Comparison of ENCODE assay signal across 24 cellular contexts in the genomic region with DNA sequence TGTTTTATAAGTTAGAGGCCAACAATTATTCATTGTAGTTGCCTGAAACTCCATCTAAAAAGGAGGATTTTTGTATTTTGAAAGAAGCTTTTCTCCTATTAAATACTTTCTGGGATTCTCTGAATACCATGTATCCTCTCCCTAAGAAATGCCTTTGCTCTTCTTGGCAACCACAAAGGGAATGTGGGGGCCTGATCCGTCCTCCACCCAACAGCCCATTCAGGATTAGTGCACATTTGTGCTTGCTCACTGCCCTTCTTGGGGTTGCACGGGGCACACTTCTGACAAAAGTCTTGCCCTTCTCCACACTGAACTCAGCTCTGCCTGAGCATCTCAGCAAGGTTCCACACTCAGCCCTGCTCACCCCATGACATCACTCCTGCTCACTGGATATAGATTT.
DNase-seq lines count a peak whose midpoint lies in the region; ATAC-seq, FAIRE-seq and TF ChIP-seq lines count a peak whose summit lies in the region.
"Had no signal": no experiment of that assay in that cellular context is flagged by ENCODE, and none has a peak within 500 bp of the region (broad histone marks: within the 10 kb centered on the region; RNA-seq: fewer than 3 reads in every experiment).

No MANE protein-coding gene starts in this region.

- H3K9ac ChIP-seq in astrocyte (ENCODE audit: low read length), result no peak overlapping the region
- H3K9ac ChIP-seq: BLaER1, KMS-11 had no signal

- FAIRE-seq in astrocyte (lab: Jason Lieb, UNC), result no peak
- FAIRE-seq: A549, GM18507 had no signal

- no peaks in the 10 kb centered on the region for H3K4me1 ChIP-seq in astrocyte (ENCODE audit: insufficient read depth, low read length)
- H3K4me1 ChIP-seq: BLaER1 had no signal

- H3K9me3 Mint-ChIP-seq in astrocyte (ENCODE audit: unreplicated experiment), result no peaks in the 10 kb centered on the region
- H3K9me3 Mint-ChIP-seq: CD4-positive, alpha-beta T cell; HFFc6 had no signal

- peaks cover 15% of the 10 kb centered on the region for H3K4me1 Mint-ChIP-seq in astrocyte (ENCODE audit: low read depth, unreplicated experiment)

- H3K36me3 ChIP-seq in astrocyte (ENCODE audit: insufficient read depth, low read length), result no peaks in the 10 kb centered on the region

- H4K20me1 ChIP-seq in astrocyte (ENCODE audit: insufficient read depth, low read length), result no peaks in the 10 kb centered on the region
- H4K20me1 ChIP-seq: BLaER1 had no signal

- H3K4me3 Mint-ChIP-seq in astrocyte (ENCODE audit: unreplicated experiment), result no peak overlapping the region
- H3K4me3 Mint-ChIP-seq: CD4-positive, alpha-beta T cell; HFFc6 had no signal

- H3K4me2 ChIP-seq in astrocyte (ENCODE audit: low read length), result no peak overlapping the region
- H3K4me2 ChIP-seq: A549, BLaER1, KMS-11 had no signal

- H2AFZ ChIP-seq in astrocyte (ENCODE audit: low read depth, low read length), result no peak overlapping the region

- peak; percentile 7 for DNase-seq in EL
- DNase-seq in astrocyte (ENCODE audit: low read depth), result peak; percentile 22
- DNase-seq in foreskin melanocyte, result peak; percentile 77
- peak; percentile 38 for DNase-seq in retinal pigment epithelial cell (ENCODE audit: low read depth)
- no peak for DNase-seq in NCI-H345 treated with DMSO at 0.1 percent for 48 hours (lab: John Stamatoyannopoulos, UW; ENCODE audit: unreplicated experiment)
- no peak for DNase-seq in AG20443 (ENCODE audit: low spot score)
- no peak for DNase-seq in middle frontal gyrus (ENCODE audit: extremely low spot score, low spot score)
- DNase-seq: CD4-positive, alpha-beta T cell; COR-L47; DND-41; H7; HFFc6; NCI-H1105; NCI-H146; NCI-H2029; NCI-H226; NCI-H524; OCI-M1; Right ventricle myocardium superior had no signal

- no peak for ATAC-seq in HG03469 (IDR thresholded peaks at IDR 0.05; ENCODE audit: unreplicated experiment)
- ATAC-seq: A549 had no signal

- H3K79me2 ChIP-seq in astrocyte (ENCODE audit: insufficient read depth, low read length), result no peaks in the 10 kb centered on the region

- no peak overlapping the region for H3K27ac ChIP-seq in astrocyte (ENCODE audit: low read depth, low read length)
- H3K27ac ChIP-seq: A549, BLaER1, KMS-11 had no signal

- no peaks in the 10 kb centered on the region for H3K27me3 Mint-ChIP-seq in astrocyte (ENCODE audit: low read depth, unreplicated experiment)
- H3K27me3 Mint-ChIP-seq: CD4-positive, alpha-beta T cell had no signal

- H3K9me3 ChIP-seq in astrocyte (ENCODE audit: insufficient read depth, low read depth, low read length), result no peaks in the 10 kb centered on the region
- H3K9me3 ChIP-seq: A549, BLaER1 had no signal

- no peaks in the 10 kb centered on the region for H3K27me3 ChIP-seq in astrocyte (ENCODE audit: insufficient read depth, low read length)
- H3K27me3 ChIP-seq: BLaER1 had no signal

- TF ChIP-seq CTCF in astrocyte (IDR thresholded peaks at IDR 0.05; ENCODE audit: insufficient read depth, low read depth, low read length) (no peak), retinal pigment epithelial cell (conservative IDR thresholded peaks at IDR 0.05; ENCODE audit: low read depth, low read length) (no peak)

- H3K36me3 Mint-ChIP-seq in astrocyte (ENCODE audit: low read depth, unreplicated experiment), result no peaks in the 10 kb centered on the region

- H3K4me3 ChIP-seq in astrocyte (ENCODE audit: insufficient read depth, low read depth, low read length) (no peak overlapping the region), retinal pigment epithelial cell (ENCODE audit: low read length) (no peak overlapping the region)
- H3K4me3 ChIP-seq: A549, BLaER1 had no signal

- no peak overlapping the region for H3K27ac Mint-ChIP-seq in astrocyte (ENCODE audit: unreplicated experiment)
- H3K27ac Mint-ChIP-seq: CD4-positive, alpha-beta T cell; HFFc6 had no signal

Comparison
In these comparisons a context has a peak if more than half of its experiments do, and no peak if none do; other contexts are left out.
1. DNase-seq: peak in EL (single experiment), astrocyte (single experiment), foreskin melanocyte (single experiment) and retinal pigment epithelial cell (single experiment); none in NCI-H345 treated with DMSO at 0.1 percent for 48 hours (single experiment), AG20443 (single experiment) and middle frontal gyrus (single experiment).